Comparison of ENCODE assay signal across 8 cellular contexts in genomic region chr6:135970750-135971149, GRCh38.
"Had no signal": no experiment of that assay in that cellular context is flagged by ENCODE, and none has a peak within 500 bp of the region (broad histone marks: within the 10 kb centered on the region; RNA-seq: fewer than 3 reads in every experiment).

No MANE protein-coding gene starts in this region.

- H3K4me3 Mint-ChIP-seq: IgD-negative memory B cell had no signal

- H3K4me3 ChIP-seq: K562 had no signal

- H3K4me1 Mint-ChIP-seq: IgD-negative memory B cell had no signal

- DNase-seq: IMR-90, KBM-7, KG1 had no signal

- H3K27ac Mint-ChIP-seq: IgD-negative memory B cell had no signal

- FAIRE-seq: HTR-8/SVneo, K562 had no signal

- H3K27me3 Mint-ChIP-seq: IgD-negative memory B cell had no signal

- H3K4me2 ChIP-seq: KMS-11 had no signal

- ATAC-seq: K562 had no signal

- H3K27ac ChIP-seq: HL-60, KMS-11 had no signal

- H3K9ac ChIP-seq: KMS-11 had no signal
